In genomic region chr1:70205076-70205436, GRCh38 we compare ENCODE assay signal across 8 cellular contexts. TPM values are rescaled to one million over a fixed set of nuclear protein-coding genes. Genes with fewer than 3 reads are reported as not detected.
A peak's percentile ranks its signal among the peaks of the same experiment; 100 is the strongest.
DNase-seq lines count a peak whose midpoint lies in the region; ATAC-seq and TF ChIP-seq lines count a peak whose summit lies in the region.

No MANE protein-coding gene starts in this region.

- H3K4me3 ChIP-seq in astrocyte of the spinal cord (ENCODE audit: low read depth, low read length) (peak overlapping the region; percentile 100), lung (peak overlapping the region; percentile 76)

- 1% methylated on average over 10 of the region's 10 CpGs for WGBS in lung, 2 donors

- H3K36me3 ChIP-seq in lung (ENCODE audit: control insufficient read depth in 2 of 2, insufficient read depth in 2 of 2, low read length in 2 of 2), result peaks cover 0 to 5% of the 10 kb centered on the region in 2 donors

- TF ChIP-seq CTCF in 22Rv1 (IDR thresholded peaks at IDR 0.05), result no peak
- TF ChIP-seq CTCF in astrocyte of the spinal cord (IDR thresholded peaks at IDR 0.05; ENCODE audit: low read depth, low read length), result no peak
- no peak for TF ChIP-seq CTCF in lung (IDR thresholded peaks at IDR 0.05; ENCODE audit: control extremely low read depth, extremely low read depth)

- in situ Hi-C loops in astrocyte of the spinal cord (cut with HindIII; ENCODE audit: low sequenced_read_pairs), result no loop called here

- no peak for DNase-seq in astrocyte of the spinal cord (ENCODE audit: low read depth, low spot score)
- no peak for DNase-seq in lung (ENCODE audit: low spot score)
- DNase-seq in retina, result no peak
- DNase-seq in effector CD4-positive, alpha-beta T cell, result no peak

- ATAC-seq in GM18909 (IDR thresholded peaks at IDR 0.05; ENCODE audit: poor library complexity, unreplicated experiment), result peak; percentile 38
- ATAC-seq in HG03439 (IDR thresholded peaks at IDR 0.05; ENCODE audit: unreplicated experiment), result peak; percentile 39
- peak; percentile 34 for ATAC-seq in lung (ENCODE audit: insufficient read depth, low FRiP score)
- ATAC-seq in HG03139 (IDR thresholded peaks at IDR 0.05; ENCODE audit: unreplicated experiment), result no peak

- no peaks in the 10 kb centered on the region for H3K9me3 ChIP-seq in lung (ENCODE audit: control insufficient read depth in 2 of 2, insufficient read depth in 1 of 2, low read length in 1 of 2)

- no peaks in the 10 kb centered on the region for H3K27me3 ChIP-seq in lung (ENCODE audit: control insufficient read depth, insufficient read depth)

- H3K27ac ChIP-seq in 22Rv1, result peak overlapping the region; percentile 85
- H3K27ac ChIP-seq in lung (ENCODE audit: low read depth in 1 of 2, low read length in 1 of 2), result peak overlapping the region; percentile 62 to 92

- H3K4me1 ChIP-seq in lung (ENCODE audit: control insufficient read depth in 2 of 2, insufficient read depth in 2 of 2, low read length in 2 of 2), result peaks cover 7 to 9% of the 10 kb centered on the region in 2 donors

RNA-seq across cellular contexts. Expression of gene LRRC40, which starts 0.3 kb away (rescaled TPM):
- 10 to 100 TPM in 1 of 2 donors, 1 to 10 TPM in 1; 9.7 to 24.6 TPM for total RNA-seq in lung
- polyA plus RNA-seq in lung, result 10 to 100 TPM in 1 of 2 donors, 1 to 10 TPM in 1; 7.5 to 11.6 TPM

RNA-seq across cellular contexts. Expression of gene SRSF11, which starts 16.1 kb away (rescaled TPM):
- 100 to 1,000 TPM in 1 of 2 donors, 10 to 100 TPM in 1; 96.4 to 331 TPM for total RNA-seq in lung
- 100 to 1,000 TPM in 1 of 2 donors, 10 to 100 TPM in 1; 76.9 to 178 TPM for polyA plus RNA-seq in lung
